8 cellular contexts compared by ENCODE assay signal in the genomic region with DNA sequence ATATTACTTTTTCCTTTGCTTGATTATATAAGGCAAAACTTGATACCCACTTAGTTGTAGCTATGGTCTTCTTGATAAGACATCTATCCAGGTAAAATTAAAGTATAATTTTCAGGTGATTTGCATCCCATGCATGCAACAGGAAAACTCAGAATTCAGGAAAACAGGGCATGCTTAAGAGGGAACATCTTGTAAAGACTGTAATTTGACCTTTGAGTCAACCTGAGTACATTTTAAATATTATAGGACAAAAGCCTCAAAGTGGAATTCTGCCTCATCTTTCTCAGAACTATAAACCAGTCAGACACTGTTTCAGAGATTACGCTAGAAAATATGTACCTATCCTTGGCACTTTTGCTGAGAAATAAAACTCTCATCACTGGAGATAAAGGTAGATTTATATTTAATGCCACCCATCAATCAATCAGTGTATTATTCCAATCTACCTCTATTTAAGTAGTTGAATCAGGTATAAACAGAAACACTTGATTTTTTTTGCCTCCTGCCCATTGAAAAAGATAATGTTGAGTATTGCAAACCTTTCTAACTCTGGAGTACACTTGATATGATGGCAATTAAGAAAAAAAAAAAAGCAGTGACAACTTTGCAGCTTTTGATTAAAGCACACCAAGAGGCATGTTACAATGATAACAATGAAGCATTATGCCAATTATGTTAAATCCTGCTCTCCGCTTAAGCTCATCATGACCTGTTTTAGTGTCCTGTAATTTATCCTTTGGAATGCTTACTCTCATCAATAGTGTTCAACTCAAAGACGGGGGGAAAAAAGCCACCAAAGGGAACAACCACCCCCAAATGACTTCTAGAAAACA. TPM values are rescaled to one million over a fixed set of nuclear protein-coding genes. Genes with fewer than 3 reads are reported as not detected.
DNase-seq lines count a peak whose midpoint lies in the region; ATAC-seq and TF ChIP-seq lines count a peak whose summit lies in the region.

No MANE protein-coding gene starts in this region.

- TSS peak; percentile 31 for BruUV-seq in OCI-LY7 (replicated peaks; lab: Mats Ljungman, UMichigan)

- no peak overlapping the region for H2AFZ ChIP-seq in OCI-LY7 (ENCODE audit: low read length)

- in situ Hi-C loops in G401 (cut with HindIII; ENCODE audit: low sequenced_read_pairs) = no loop called here

- H3K36me3 ChIP-seq in OCI-LY7 (ENCODE audit: insufficient read depth, low read length) (peaks cover 29% of the 10 kb centered on the region), psoas muscle (ENCODE audit: insufficient read depth in 1 of 2, low read depth in 1 of 2) (peaks cover 4 to 19% of the 10 kb centered on the region in 2 donors)

- H3K9me2 ChIP-seq in OCI-LY7 (ENCODE audit: insufficient read depth, low read length) = no peaks in the 10 kb centered on the region

- ATAC-seq in psoas muscle = no peak
- ATAC-seq in GM19455 (IDR thresholded peaks at IDR 0.05; ENCODE audit: unreplicated experiment) = no peak
- no peak for ATAC-seq in GM21737 (IDR thresholded peaks at IDR 0.05; ENCODE audit: unreplicated experiment)

- peak; percentile 38 for DNase-seq in G401 (ENCODE audit: low spot score)
- no peak for DNase-seq in OCI-LY7 (ENCODE audit: low spot score)
- peak; percentile 40 for DNase-seq in epithelial cell of proximal tubule (ENCODE audit: low read depth)
- DNase-seq in psoas muscle = no peak
- DNase-seq in ecto neural progenitor cell (ENCODE audit: low spot score) = no peak
- DNase-seq in NCI-H1092 treated with DMSO at 0.1 percent for 48 hours (lab: John Stamatoyannopoulos, UW) = no peak

- peak overlapping the region; percentile 94 for H3K4me2 ChIP-seq in OCI-LY7 (ENCODE audit: low read length)

- H3K4me1 ChIP-seq in OCI-LY7 (ENCODE audit: insufficient read depth, low read length, poor library complexity, severe bottlenecking) (peaks cover 28% of the 10 kb centered on the region), psoas muscle (peaks cover 35% of the 10 kb centered on the region)

- H3K27me3 ChIP-seq in psoas muscle (ENCODE audit: insufficient read depth in 3 of 3, low read length in 2 of 3) = no peaks in the 10 kb centered on the region

- POLR2A ChIA-PET in OCI-LY7 (lab: Charles Lee) = interaction anchor here (0.5 to 4.4 kb wide), 4 partner anchors 36 to 263 kb away, joined by 3 to 25 read pairs (median 8); no protein-coding TSS in a partner anchor

- H3K4me3 ChIP-seq in OCI-LY7 (ENCODE audit: low read depth, low read length, poor library complexity, severe bottlenecking) (peak overlapping the region; percentile 92), epithelial cell of proximal tubule (ENCODE audit: low read depth, low read length) (peak overlapping the region; percentile 88), psoas muscle (peak overlapping the region; percentile 80)

- H3K27ac ChIP-seq in OCI-LY7 (ENCODE audit: low read depth, low read length, poor library complexity, severe bottlenecking) (no peak overlapping the region), psoas muscle (peak overlapping the region; percentile 98)

- peaks cover 16% of the 10 kb centered on the region for H4K20me1 ChIP-seq in OCI-LY7 (ENCODE audit: insufficient read depth, low read length)

- intact Hi-C loops in OCI-LY7 (cut with micrococcal nuclease; ENCODE audit: unreplicated experiment) (loop anchor here (5.0 kb wide), 1 partner anchor 599 kb away; the partner anchor contains the start of gene CCDC28A), psoas muscle (cut with DNase I) (loop anchor here (5.0 to 10.0 kb wide), 8 partner anchors 143 to 1553 kb away; no protein-coding TSS in a partner anchor)

- CTCF ChIA-PET in OCI-LY7 (lab: Charles Lee; ENCODE audit: unreplicated experiment) = interaction anchor here (0.9 kb wide), 1 partner anchor 122 kb away, joined by 3 read pairs; no protein-coding TSS in a partner anchor

- H3K9me3 ChIP-seq in OCI-LY7 (ENCODE audit: low read length) = no peaks in the 10 kb centered on the region
- H3K9me3 ChIP-seq in psoas muscle = no peaks in the 10 kb centered on the region

- H3K79me2 ChIP-seq in OCI-LY7 (ENCODE audit: insufficient read depth, low read depth, low read length) = peaks cover 26% of the 10 kb centered on the region

- 17 to 24% (median 19%) methylated on average over 3 of the region's 3 CpGs for WGBS in psoas muscle, 3 donors

- no peak for TF ChIP-seq CTCF in OCI-LY7 (conservative IDR thresholded peaks at IDR 0.05; ENCODE audit: low read length)
- TF ChIP-seq CTCF in epithelial cell of proximal tubule (conservative IDR thresholded peaks at IDR 0.05; ENCODE audit: low read depth, low read length) = no peak
- no peak for TF ChIP-seq CTCF in psoas muscle (IDR thresholded peaks at IDR 0.05)

RNA-seq across cellular contexts. Expression of gene CITED2, which starts 2.8 kb away (rescaled TPM):
- total RNA-seq in G401 (2014; rRNA removed; shearing (Covaris generic)) = 237 and 287 TPM in 2 replicates
- 31.2 and 40.1 TPM in 2 replicates for total RNA-seq in OCI-LY7 (2014; rRNA removed; shearing (Covaris generic))
- total RNA-seq in OCI-LY7 (2022) = 27.1 and 35.0 TPM in 2 replicates
- 56.1 and 112 TPM in 2 replicates for total RNA-seq in epithelial cell of proximal tubule
- 100 to 1,000 TPM in 2 of 4 donors, 10 to 100 TPM in 2; 33.8 to 154 (median 76.3) TPM for total RNA-seq in psoas muscle
- polyA plus RNA-seq in psoas muscle = 100 to 1,000 TPM in 2 of 3 donors, 10 to 100 TPM in 1; 15.3 to 414 (median 230) TPM

Comparison
In these comparisons a context has a peak if more than half of its experiments do, and no peak if none do; other contexts are left out.
1. DNase-seq: peak in G401 (single experiment) and epithelial cell of proximal tubule (single experiment); none in OCI-LY7 (single experiment), psoas muscle (0 of 2), ecto neural progenitor cell (single experiment) and NCI-H1092 treated with DMSO at 0.1 percent for 48 hours (single experiment).
2. Peak in every context shown above with its lines, with median percentiles within 50 percentile points of each other: H3K4me3 ChIP-seq.